In genomic region chr15:29665441-29665985, GRCh38 we compare ENCODE assay signal across 17 cellular contexts.
"Had no signal": no experiment of that assay in that cellular context is flagged by ENCODE, and none has a peak within 500 bp of the region (broad histone marks: within the 10 kb centered on the region; RNA-seq: fewer than 3 reads in every experiment).

No MANE protein-coding gene starts in this region.

- DNase-seq: activated CD4-positive, alpha-beta T cell treated with anti-CD3 and anti-CD28 coated beads for 1 hour; activated CD4-positive, alpha-beta T cell treated with anti-CD3 and anti-CD28 coated beads, Interleukin-2, amount 50 U/mL, for 4 hours; activated naive CD4-positive, alpha-beta T cell treated with anti-CD3 and anti-CD28 coated beads for 36 hours; activated naive CD8-positive, alpha-beta T cell treated with anti-CD3 and anti-CD28 coated beads, Interleukin-2, amount 50 U/mL, for 24 hours; esophagus squamous epithelium; foreskin melanocyte; midbrain; psoas muscle; stimulated activated CD4-positive, alpha-beta T cell treated with anti-CD3 and anti-CD28 coated beads, Interleukin-1b, Interleukin-23, amount 100 ng/mL, for 48 hours; T-cell; T1000; tibial artery; uterus had no signal

- H3K36me3 Mint-ChIP-seq: T-cell had no signal

- H3K27me3 ChIP-seq: ascending aorta, tibial artery, uterus had no signal

- H3K4me3 Mint-ChIP-seq: activated naive CD4-positive, alpha-beta T cell treated with anti-CD3 and anti-CD28 coated beads for 36 hours; activated naive CD8-positive, alpha-beta T cell treated with anti-CD3 and anti-CD28 coated beads, Interleukin-2, amount 50 U/mL, for 24 hours; activated T-helper 17 cell treated with anti-CD3 and anti-CD28 coated beads, Interleukin-2, amount 50 U/mL, for 72 hours; T-cell had no signal

- FAIRE-seq: colon had no signal

- ATAC-seq: activated naive CD8-positive, alpha-beta T cell treated with anti-CD3 and anti-CD28 coated beads, Interleukin-2, amount 50 U/mL, for 24 hours; activated T-helper 17 cell treated with anti-CD3 and anti-CD28 coated beads, Interleukin-2, amount 50 U/mL, for 72 hours; psoas muscle; T-cell had no signal

- H3K4me1 ChIP-seq: ascending aorta, psoas muscle, uterus had no signal

- H3K9me3 ChIP-seq: ascending aorta, esophagus squamous epithelium, psoas muscle, tibial artery, uterus had no signal

- H3K4me3 ChIP-seq: esophagus squamous epithelium, psoas muscle, tibial artery, uterus had no signal

- H3K27ac ChIP-seq: ascending aorta, esophagus squamous epithelium, psoas muscle, tibial artery, uterus, VCaP had no signal

- H3K4me1 Mint-ChIP-seq: activated naive CD8-positive, alpha-beta T cell treated with anti-CD3 and anti-CD28 coated beads, Interleukin-2, amount 50 U/mL, for 24 hours; activated T-helper 17 cell treated with anti-CD3 and anti-CD28 coated beads, Interleukin-2, amount 50 U/mL, for 72 hours; T-cell had no signal

- H3K27ac Mint-ChIP-seq: activated naive CD4-positive, alpha-beta T cell treated with anti-CD3 and anti-CD28 coated beads for 36 hours; activated naive CD8-positive, alpha-beta T cell treated with anti-CD3 and anti-CD28 coated beads, Interleukin-2, amount 50 U/mL, for 24 hours; activated T-helper 17 cell treated with anti-CD3 and anti-CD28 coated beads, Interleukin-2, amount 50 U/mL, for 72 hours; T-cell had no signal

- H3K9me3 Mint-ChIP-seq: activated naive CD4-positive, alpha-beta T cell treated with anti-CD3 and anti-CD28 coated beads for 36 hours; activated naive CD8-positive, alpha-beta T cell treated with anti-CD3 and anti-CD28 coated beads, Interleukin-2, amount 50 U/mL, for 24 hours; activated T-helper 17 cell treated with anti-CD3 and anti-CD28 coated beads, Interleukin-2, amount 50 U/mL, for 72 hours; T-cell had no signal

- H3K36me3 ChIP-seq: ascending aorta, esophagus squamous epithelium, tibial artery, uterus had no signal
